ENCODE assay signal across 8 cellular contexts in the genomic region with DNA sequence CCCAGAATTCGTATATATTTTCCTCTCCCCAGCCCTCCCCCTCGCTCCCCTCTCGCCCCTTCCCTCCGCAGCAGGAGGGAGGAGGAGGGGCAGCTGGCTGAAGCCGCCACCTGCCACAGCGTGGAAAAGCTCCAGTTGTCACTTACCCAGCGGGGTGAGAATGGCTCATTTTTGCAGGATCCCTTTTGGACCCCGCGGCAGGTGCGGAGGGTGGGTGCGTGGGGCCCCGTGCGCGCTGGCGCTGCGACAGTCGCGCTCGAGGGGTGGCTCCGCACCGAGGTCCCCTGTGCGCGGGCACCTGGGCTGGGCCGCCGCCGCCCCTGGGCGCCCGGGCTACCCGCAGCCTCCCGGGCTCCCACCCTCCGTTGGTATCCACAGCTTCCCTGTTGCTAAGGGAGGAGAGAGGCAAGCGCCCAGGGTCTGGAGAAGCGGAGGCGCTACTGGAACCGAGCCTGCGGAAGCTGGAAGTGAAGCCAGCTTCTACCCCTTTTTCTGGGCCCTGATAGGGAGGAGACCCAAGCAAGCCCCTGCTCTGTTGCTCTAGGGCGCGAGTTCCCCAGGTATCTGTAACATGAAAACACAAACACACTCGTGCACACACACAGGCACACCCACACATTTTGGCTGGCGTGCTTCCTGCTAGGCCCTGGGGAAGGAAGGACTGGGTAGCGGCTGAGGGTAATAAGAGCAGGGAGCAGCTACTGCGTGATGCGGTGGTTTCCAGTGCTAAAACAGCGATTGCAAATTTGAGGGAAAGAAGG. TPM values are rescaled to one million over a fixed set of nuclear protein-coding genes. Genes with fewer than 3 reads are reported as not detected.
DNase-seq lines count a peak whose midpoint lies in the region; ATAC-seq, FAIRE-seq and TF ChIP-seq lines count a peak whose summit lies in the region.

A gene with protein sequence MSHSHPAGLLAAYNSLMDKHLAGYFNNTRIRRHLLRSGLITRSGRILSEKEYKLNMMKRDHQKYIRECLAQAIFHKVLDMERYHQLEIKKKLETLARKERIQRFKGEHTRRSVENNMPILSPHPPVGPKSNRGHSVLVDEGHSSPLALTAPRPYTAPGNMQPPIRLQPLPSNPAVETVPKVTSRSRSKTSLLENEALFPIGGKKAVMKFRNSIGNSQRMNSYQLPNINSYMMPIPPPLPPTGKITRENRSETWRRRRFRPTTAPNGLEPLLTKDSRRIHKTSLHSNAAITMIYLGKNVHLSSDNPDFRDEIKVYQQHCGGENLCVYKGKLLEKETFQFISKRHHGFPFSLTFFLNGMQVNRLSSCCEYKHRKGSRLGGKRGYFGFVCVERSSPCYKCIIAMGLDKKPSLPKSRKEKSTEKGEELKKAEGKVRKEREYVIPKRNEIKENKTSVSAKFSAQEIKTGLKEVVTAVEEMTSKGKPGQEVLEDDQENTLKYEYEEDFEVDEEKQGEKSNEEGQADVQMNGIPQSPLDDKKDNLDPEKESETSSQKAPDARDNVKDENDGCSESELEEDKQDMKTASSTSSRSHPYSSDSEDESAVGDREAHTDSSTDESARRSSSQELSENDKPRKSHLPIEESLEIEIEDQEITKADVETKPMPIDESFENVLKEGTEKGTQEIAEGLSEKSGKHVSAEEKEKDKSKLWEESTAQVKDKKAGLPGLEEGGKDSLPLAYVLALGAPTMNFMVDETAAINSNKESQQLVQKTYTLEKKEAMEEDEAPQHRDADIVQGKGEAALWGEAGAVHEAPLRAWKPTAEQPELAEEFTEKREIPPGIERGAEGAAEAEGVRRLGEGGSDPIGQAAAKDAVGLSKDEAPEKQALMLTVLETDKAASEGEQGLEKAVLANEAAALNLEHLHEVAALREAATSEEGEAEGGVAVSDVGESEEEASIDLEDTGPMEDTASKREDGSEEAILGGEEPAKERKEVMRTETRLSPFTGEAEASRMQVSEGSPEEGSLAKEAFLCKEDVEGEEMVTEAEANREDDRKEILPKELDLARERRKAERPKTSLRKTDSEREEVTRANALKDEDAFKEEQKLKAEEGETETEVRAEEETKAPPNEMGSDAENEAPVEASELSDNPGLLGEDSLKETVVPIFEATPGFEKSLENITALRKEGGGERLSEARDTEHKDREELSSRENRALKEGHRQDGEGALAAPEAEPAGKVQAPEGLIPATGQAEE (N-terminal part only) (minus strand): TSS at position 442 of the 761 bp plus-strand sequence. CDS start 273 bp downstream, at position 169.

- no peak for FAIRE-seq in HTR-8/SVneo (lab: Jason Lieb, UNC)

- POLR2A ChIA-PET in OCI-LY7 (lab: Charles Lee) = no interaction called here

- H3K9me3 ChIP-seq in hepatocyte (ENCODE audit: low read depth) (no peaks in the 10 kb centered on the region), spleen (peaks cover 0 to 18% (median 12%) of the 10 kb centered on the region in 8 donors), OCI-LY7 (ENCODE audit: low read length) (no peaks in the 10 kb centered on the region)

- H3K27ac ChIP-seq in hepatocyte = no peak within 1 kb of the TSS
- H3K27ac ChIP-seq in spleen = no peak within 1 kb of the TSS
- H3K27ac ChIP-seq in OCI-LY7 (ENCODE audit: low read depth, low read length, poor library complexity, severe bottlenecking) = no peak within 1 kb of the TSS

- peak; percentile 68 for ATAC-seq in GM21717 (IDR thresholded peaks at IDR 0.05; ENCODE audit: unreplicated experiment)

- no peaks in the 10 kb centered on the region for H3K4me1 ChIP-seq in hepatocyte (ENCODE audit: insufficient read depth)
- H3K4me1 ChIP-seq in spleen = peaks cover 0 to 16% (median 11%) of the 10 kb centered on the region in 6 donors
- H3K4me1 ChIP-seq in OCI-LY7 (ENCODE audit: insufficient read depth, low read length, poor library complexity, severe bottlenecking) = no peaks in the 10 kb centered on the region

- H4K20me1 ChIP-seq in hepatocyte (ENCODE audit: insufficient read depth, poor library complexity, severe bottlenecking) (no peaks in the 10 kb centered on the region), OCI-LY7 (ENCODE audit: insufficient read depth, low read length) (no peaks in the 10 kb centered on the region)

- BruUV-seq in OCI-LY7 (replicated peaks; lab: Mats Ljungman, UMichigan) = no TSS peak

- CTCF ChIA-PET in OCI-LY7 (lab: Charles Lee; ENCODE audit: unreplicated experiment) = no interaction called here

- H3K9me2 ChIP-seq in hepatocyte (replicated peaks; ENCODE audit: insufficient read depth) = no peaks in the 10 kb centered on the region
- no peaks in the 10 kb centered on the region for H3K9me2 ChIP-seq in OCI-LY7 (ENCODE audit: insufficient read depth, low read length)

- no peak for TF ChIP-seq POLR2A in spleen (IDR thresholded peaks at IDR 0.05)

- peak; percentile 25 for DNase-seq in DMS53 treated with DMSO at 0.1 percent for 48 hours (lab: John Stamatoyannopoulos, UW; ENCODE audit: unreplicated experiment)
- DNase-seq in NCI-H69 (lab: John Stamatoyannopoulos, UW) = peak; percentile 82
- DNase-seq in hepatocyte (ENCODE audit: low spot score) = peak; percentile 15
- DNase-seq in spleen = peak; percentile 56
- no peak for DNase-seq in HTR-8/SVneo (ENCODE audit: insufficient read length, low spot score)
- DNase-seq in OCI-LY7 (ENCODE audit: low spot score) = no peak
- no peak for DNase-seq in NCI-H226

- intact Hi-C loops in spleen (cut with DNase I; ENCODE audit: low total_unique reads) = no loop called here
- intact Hi-C loops in OCI-LY7 (cut with micrococcal nuclease; ENCODE audit: unreplicated experiment) = no loop called here

- H2AFZ ChIP-seq in hepatocyte (peak within 1 kb of the TSS; percentile 78), OCI-LY7 (ENCODE audit: low read length) (no peak within 1 kb of the TSS)

- TF ChIP-seq CTCF in hepatocyte (IDR thresholded peaks at IDR 0.05; ENCODE audit: poor library complexity) (no peak), spleen (IDR thresholded peaks at IDR 0.05 in 8 of 11, conservative IDR thresholded peaks at IDR 0.05 in 3 of 11) (no peak), OCI-LY7 (conservative IDR thresholded peaks at IDR 0.05; ENCODE audit: low read length) (no peak)

- WGBS in hepatocyte (ENCODE audit: low lambda C conversion rate, missing lambda C conversion rate) = 21% methylated on average over 18 of the region's 44 CpGs
- WGBS in spleen, 5 donors = 2 to 6% (median 3%) methylated on average over 20 to 44 of the region's 44 CpGs

- H3K36me3 ChIP-seq in hepatocyte (replicated peaks; ENCODE audit: insufficient read depth, low read depth) (no peaks in the 10 kb centered on the region), spleen (no peaks in the 10 kb centered on the region), OCI-LY7 (ENCODE audit: insufficient read depth, low read length) (no peaks in the 10 kb centered on the region)

- H3K4me3 ChIP-seq in hepatocyte (peak within 1 kb of the TSS; percentile 20), spleen (peak within 1 kb of the TSS; percentile 12 to 66 (median 30)), OCI-LY7 (ENCODE audit: low read depth, low read length, poor library complexity, severe bottlenecking) (no peak within 1 kb of the TSS)

- H3K79me2 ChIP-seq in hepatocyte = no peaks in the 10 kb centered on the region
- H3K79me2 ChIP-seq in OCI-LY7 (ENCODE audit: insufficient read depth, low read depth, low read length) = no peaks in the 10 kb centered on the region

- peaks cover 12% of the 10 kb centered on the region for H3K27me3 ChIP-seq in hepatocyte
- H3K27me3 ChIP-seq in spleen (replicated peaks in 1 of 7) = peaks cover 0 to 26% (median 7%) of the 10 kb centered on the region in 7 donors

- H3K4me2 ChIP-seq in hepatocyte (peak within 1 kb of the TSS; percentile 90), OCI-LY7 (ENCODE audit: low read length) (no peak within 1 kb of the TSS)

RNA-seq across cellular contexts. Expression of the gene that starts here (rescaled TPM):
- 0.12 and 0.47 TPM in 2 replicates for total RNA-seq in hepatocyte
- 0.34 TPM in 1 of 2 replicates, not detected in the other for polyA plus RNA-seq in hepatocyte
- under 1 TPM in 6 of 7 donors, not detected in 1; 0.23 to 0.65 (median 0.41) TPM for total RNA-seq in spleen
- polyA plus RNA-seq in spleen = under 1 TPM; 0.15 to 0.28 (median 0.19) TPM
- not detected in 2 replicates for total RNA-seq in OCI-LY7 (2014; rRNA removed; shearing (Covaris generic))
- total RNA-seq in OCI-LY7 (2022) = not detected in 2 replicates

Comparison
In these comparisons a context has a peak if more than half of its experiments do, and no peak if none do; other contexts are left out.
1. Peak in DNase-seq, H3K4me3 ChIP-seq and H3K4me2 ChIP-seq in hepatocyte; RNA of the gene not detected or under 1 TPM.
2. Peak in DNase-seq and H3K4me3 ChIP-seq in spleen; RNA of the gene not detected or under 1 TPM.
3. DNase-seq: peak in DMS53 treated with DMSO at 0.1 percent for 48 hours (single experiment) and NCI-H69 (single experiment); none in HTR-8/SVneo (single experiment), OCI-LY7 (single experiment) and NCI-H226 (single experiment).